12 cellular contexts compared by ENCODE assay signal in the genomic region with DNA sequence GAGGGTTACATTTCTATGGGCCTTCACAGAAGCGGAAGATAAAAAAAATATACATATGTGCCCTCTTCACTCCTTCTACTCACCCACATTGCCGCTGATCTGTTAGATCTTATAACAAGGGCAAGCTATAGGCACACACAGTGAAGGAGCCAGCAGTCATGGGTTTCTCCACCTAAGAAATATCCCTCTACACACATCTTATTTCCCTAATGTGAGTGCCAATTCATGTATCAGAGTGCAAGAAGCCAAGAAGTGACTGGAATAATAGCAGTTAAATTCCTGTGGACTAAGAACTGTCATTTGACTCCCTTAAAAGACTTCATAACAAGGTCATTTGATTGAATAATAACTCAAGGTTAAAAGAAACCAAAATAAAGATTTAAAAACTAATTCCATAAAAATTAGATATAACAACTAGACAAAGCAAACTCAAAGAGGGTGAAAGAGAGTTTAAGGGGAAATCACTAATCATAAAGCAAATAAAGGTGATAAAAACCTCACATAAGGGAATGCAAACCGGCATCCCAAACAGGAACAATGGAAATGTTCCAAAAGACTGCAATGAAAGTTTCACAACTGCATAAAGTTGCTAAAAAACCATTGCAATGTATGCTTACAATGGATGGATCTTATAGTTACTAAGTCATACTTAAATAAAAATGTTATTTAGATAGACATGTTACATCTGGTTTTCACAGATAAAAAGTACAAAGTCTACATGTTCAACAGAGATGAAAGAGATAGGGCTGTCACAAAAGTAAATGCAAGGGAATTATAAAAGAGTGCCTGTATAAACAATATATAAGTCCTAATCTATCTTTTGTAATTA. TPM values are rescaled to one million over a fixed set of nuclear protein-coding genes. Genes with fewer than 3 reads are reported as not detected.
DNase-seq lines count a peak whose midpoint lies in the region; ATAC-seq and TF ChIP-seq lines count a peak whose summit lies in the region.
"Had no signal": no experiment of that assay in that cellular context is flagged by ENCODE, and none has a peak within 500 bp of the region (broad histone marks: within the 10 kb centered on the region; RNA-seq: fewer than 3 reads in every experiment).

No MANE protein-coding gene starts in this region.

- intact Hi-C loops in Right ventricle myocardium inferior (cut with DNase I) (no loop called here), cardiac septum (cut with DNase I) (no loop called here), left lung (cut with DNase I) (no loop called here), posterior vena cava (cut with DNase I) (no loop called here)

- DNase-seq in Right ventricle myocardium inferior (ENCODE audit: missing footprints): no peak
- no peak for DNase-seq in cardiac septum (ENCODE audit: low spot score)
- DNase-seq in dermis blood vessel endothelial cell: peak; percentile 5
- DNase-seq in left lung: no peak
- DNase-seq in suprapubic skin (ENCODE audit: low spot score in 2 of 2): no peak
- DNase-seq in activated CD4-positive, alpha-beta T cell treated with anti-CD3 and anti-CD28 coated beads for 1 hour: no peak
- DNase-seq in posterior vena cava (ENCODE audit: low spot score): no peak
- DNase-seq: ACHN, activated B cell treated with CpG ODN at 0.5 μM for 24 hours, naive B cell had no signal

- no peaks in the 10 kb centered on the region for H3K36me3 ChIP-seq in left lung
- no peaks in the 10 kb centered on the region for H3K36me3 ChIP-seq in suprapubic skin

- TF ChIP-seq EP300 in suprapubic skin (IDR thresholded peaks at IDR 0.05): no peak

- H3K4me3 ChIP-seq in left lung: no peak overlapping the region
- no peak overlapping the region for H3K4me3 ChIP-seq in suprapubic skin
- H3K4me3 ChIP-seq: skin epidermis had no signal

- TF ChIP-seq POLR2A in suprapubic skin (IDR thresholded peaks at IDR 0.05): no peak

- H3K27ac ChIP-seq in left lung (no peak overlapping the region), suprapubic skin (no peak overlapping the region)
- H3K27ac ChIP-seq: skin epidermis had no signal

- ATAC-seq in Right ventricle myocardium inferior: peak; percentile 24
- peak; percentile 18 for ATAC-seq in left lung
- ATAC-seq in GM19328 (IDR thresholded peaks at IDR 0.05; ENCODE audit: unreplicated experiment): no peak

- WGBS in suprapubic skin: 74% methylated on average over 3 of the region's 3 CpGs

- TF ChIP-seq CTCF in left lung (IDR thresholded peaks at IDR 0.05) (no peak), suprapubic skin (IDR thresholded peaks at IDR 0.05) (no peak)

- H3K27me3 ChIP-seq in left lung (no peaks in the 10 kb centered on the region), suprapubic skin (no peaks in the 10 kb centered on the region)

- H3K9me3 ChIP-seq in left lung: no peaks in the 10 kb centered on the region
- no peaks in the 10 kb centered on the region for H3K9me3 ChIP-seq in suprapubic skin

- H3K4me1 ChIP-seq in left lung: peaks cover 0 to 7% of the 10 kb centered on the region in 2 donors
- peaks cover 14% of the 10 kb centered on the region for H3K4me1 ChIP-seq in suprapubic skin

RNA-seq across cellular contexts. Expression of a gene that starts 42.8 kb away (rescaled TPM):
- total RNA-seq in Right ventricle myocardium inferior: 48.4 TPM
- total RNA-seq in cardiac septum: 56.4 TPM
- total RNA-seq in dermis blood vessel endothelial cell: 92.2 and 118 TPM in 2 replicates
- 10 to 100 TPM; 74.3 to 79.3 TPM for total RNA-seq in left lung
- total RNA-seq in suprapubic skin: 10 to 100 TPM; 25.9 to 43.4 (median 34.3) TPM
- 100 to 1,000 TPM; 121 to 167 TPM for total RNA-seq in posterior vena cava
